8 cellular contexts compared by ENCODE assay signal in genomic region chr1:37514350-37515184, GRCh38. TPM values are rescaled to one million over a fixed set of nuclear protein-coding genes. Genes with fewer than 3 reads are reported as not detected.
DNase-seq lines count a peak whose midpoint lies in the region; ATAC-seq, FAIRE-seq and TF ChIP-seq lines count a peak whose summit lies in the region.

Gene MEAF6 (minus strand): TSS chr1:37514766. CDS start chr1:37514746, 20 bp downstream.

- no peaks in the 10 kb centered on the region for H3K9me3 ChIP-seq in kidney (ENCODE audit: control insufficient read depth in 1 of 2, low read length in 2 of 2)

- H3K36me3 ChIP-seq in kidney (ENCODE audit: control insufficient read depth in 1 of 2, insufficient read depth in 2 of 2, low read length in 2 of 2): peaks cover 3 to 4% of the 10 kb centered on the region in 2 donors

- peak; percentile 74 for ATAC-seq in GM18858 (IDR thresholded peaks at IDR 0.05; ENCODE audit: unreplicated experiment)
- ATAC-seq in HG03095 (IDR thresholded peaks at IDR 0.05; ENCODE audit: unreplicated experiment): peak; percentile 76
- ATAC-seq in activated CD4-positive, CD25-positive, alpha-beta regulatory T cell treated with anti-CD3 and anti-CD28 coated beads, Interleukin-2, amount 50 U/mL, for 24 hours: peak; percentile 92 to 93
- ATAC-seq in central memory CD8-positive, alpha-beta T cell (replicated peaks; ENCODE audit: extremely low read depth, poor library complexity, severe bottlenecking): peak; percentile 96

- TF ChIP-seq CTCF in AG04449 (IDR thresholded peaks at IDR 0.05; ENCODE audit: insufficient read depth, low read length, missing control alignments) (peak; percentile 49), kidney (IDR thresholded peaks at IDR 0.05; ENCODE audit: borderline replicate concordance, extremely low read depth, insufficient read depth) (peak; percentile 61)

- H3K27me3 Mint-ChIP-seq in central memory CD8-positive, alpha-beta T cell: no peaks in the 10 kb centered on the region

- CTCF ChIA-PET in AG04449 (lab: Yijun Ruan, JAX): interaction anchor here (0.6 to 4.6 kb wide), 43 partner anchors 9 to 1311 kb away, joined by 3 to 96 read pairs (median 5); partner anchors contain the start of gene DNALI1

- peak within 1 kb of the TSS; percentile 96 for H3K27ac Mint-ChIP-seq in central memory CD8-positive, alpha-beta T cell (ENCODE audit: low read depth)

- H3K4me3 Mint-ChIP-seq in central memory CD8-positive, alpha-beta T cell: peak within 1 kb of the TSS; percentile 94

- H3K4me3 ChIP-seq in AG04449 (ENCODE audit: low read depth, low read length): peak within 1 kb of the TSS; percentile 81
- H3K4me3 ChIP-seq in kidney (ENCODE audit: low read length in 2 of 2): peak within 1 kb of the TSS; percentile 79 to 92

- POLR2A ChIA-PET in AG04449 (lab: Yijun Ruan, JAX): interaction anchor here (0.6 to 1.5 kb wide), 7 partner anchors 40 to 445 kb away, joined by 3 to 5 read pairs (median 3); partner anchors contain the start of genes DNALI1, GNL2 and ZC3H12A

- intact Hi-C loops in kidney (cut with DNase I): no loop called here

- peaks cover 44% of the 10 kb centered on the region for H3K36me3 Mint-ChIP-seq in central memory CD8-positive, alpha-beta T cell (ENCODE audit: insufficient read depth)

- H3K4me1 ChIP-seq in kidney (ENCODE audit: control insufficient read depth in 1 of 2, insufficient read depth in 1 of 2, low read depth in 1 of 2, low read length in 2 of 2): peaks cover 7 to 11% of the 10 kb centered on the region in 2 donors

- peak within 1 kb of the TSS; percentile 51 to 81 for H3K9ac ChIP-seq in kidney (ENCODE audit: low read length in 2 of 2)

- no peaks in the 10 kb centered on the region for H3K9me3 Mint-ChIP-seq in central memory CD8-positive, alpha-beta T cell

- H3K4me1 Mint-ChIP-seq in central memory CD8-positive, alpha-beta T cell: peaks cover 46% of the 10 kb centered on the region

- FAIRE-seq in kidney (lab: Jason Lieb, UNC): no peak

- DNase-seq in AG04449 (ENCODE audit: low read depth, low spot score): no peak
- peak; percentile 87 for DNase-seq in NCI-H2196 treated with DMSO at 0.1 percent for 48 hours (lab: John Stamatoyannopoulos, UW; ENCODE audit: unreplicated experiment)
- DNase-seq in central memory CD8-positive, alpha-beta T cell (ENCODE audit: low spot score in 2 of 2): peak; percentile 70 to 71
- DNase-seq in kidney: peak; percentile 95
- DNase-seq in stimulated activated CD4-positive, alpha-beta T cell treated with anti-CD3 and anti-CD28 coated beads, Interleukin-15, amount 100 ng/mL, for 24 hours: peak; percentile 86

- H3K27ac ChIP-seq in kidney (ENCODE audit: low read depth in 2 of 2, low read length in 2 of 2): peak within 1 kb of the TSS; percentile 90 to 96

RNA-seq across cellular contexts. Expression of gene MEAF6, which starts in this region (rescaled TPM):
- 65.8 TPM for total RNA-seq in kidney
- polyA plus RNA-seq in kidney (ENCODE audit: insufficient read depth, low read depth, low replicate concordance): 45.7 TPM
